11 cellular contexts compared by ENCODE assay signal in genomic region chr20:33076662-33077398, GRCh38. TPM values are rescaled to one million over a fixed set of nuclear protein-coding genes. Genes with fewer than 3 reads are reported as not detected.
DNase-seq lines count a peak whose midpoint lies in the region; ATAC-seq, FAIRE-seq and TF ChIP-seq lines count a peak whose summit lies in the region.
"Had no signal": no experiment of that assay in that cellular context is flagged by ENCODE, and none has a peak within 500 bp of the region (broad histone marks: within the 10 kb centered on the region; RNA-seq: fewer than 3 reads in every experiment).

No MANE protein-coding gene starts in this region.

- TF ChIP-seq CTCF in GM06990 (IDR thresholded peaks at IDR 0.05; ENCODE audit: insufficient read depth, low read length, poor library complexity, severe bottlenecking) (peak; percentile 37), GM12878 (IDR thresholded peaks at IDR 0.05 in 2 of 3, conservative IDR thresholded peaks at IDR 0.05 in 1 of 3; ENCODE audit: control insufficient read depth in 2 of 3, extremely low read depth in 1 of 3, insufficient read depth in 1 of 3, low read depth in 3 of 3, low read length in 3 of 3) (peak; percentile 44 to 55 (median 52); a peak in 5 of 6 replicates), neural crest cell (conservative IDR thresholded peaks at IDR 0.05) (peak; percentile 43), osteocyte (IDR thresholded peaks at IDR 0.05) (no peak)

- H3K4me2 ChIP-seq in GM12878 (ENCODE audit: control insufficient read depth, insufficient read depth): no peak overlapping the region

- H3K4me1 Mint-ChIP-seq in neural crest cell: peaks cover 5% of the 10 kb centered on the region
- H3K4me1 Mint-ChIP-seq in osteocyte (ENCODE audit: unreplicated experiment): no peaks in the 10 kb centered on the region

- no peak overlapping the region for H3K27ac Mint-ChIP-seq in neural crest cell (ENCODE audit: unreplicated experiment)
- no peak overlapping the region for H3K27ac Mint-ChIP-seq in osteocyte (ENCODE audit: unreplicated experiment)
- H3K27ac Mint-ChIP-seq: activated naive CD4-positive, alpha-beta T cell treated with anti-CD3 and anti-CD28 coated beads, Interleukin-2, amount 50 U/mL, for 72 hours had no signal

- H3K27me3 ChIP-seq in GM06990 (replicated peaks; ENCODE audit: control insufficient read depth, insufficient read depth, low read length) (no peaks in the 10 kb centered on the region), GM12878 (replicated peaks in 1 of 2; ENCODE audit: control insufficient read depth in 2 of 2, insufficient read depth in 2 of 2, low read length in 1 of 2) (peaks cover 0 to 1% of the 10 kb centered on the region in 2 experiments; a peak in 1 of 4 replicates)
- H3K27me3 ChIP-seq: ovary had no signal

- in situ Hi-C loops in GM12878 (cut with MboI): no loop called here

- no TSS peak for BruUV-seq in GM12878 (replicated peaks; lab: Mats Ljungman, UMichigan)

- H3K27me3 Mint-ChIP-seq in neural crest cell (ENCODE audit: low read depth) (peaks cover 12% of the 10 kb centered on the region), osteocyte (ENCODE audit: unreplicated experiment) (peaks cover 6% of the 10 kb centered on the region)

- H3K9me3 Mint-ChIP-seq in neural crest cell: peaks cover 6% of the 10 kb centered on the region
- H3K9me3 Mint-ChIP-seq in osteocyte (ENCODE audit: unreplicated experiment): no peaks in the 10 kb centered on the region
- H3K9me3 Mint-ChIP-seq: activated naive CD4-positive, alpha-beta T cell treated with anti-CD3 and anti-CD28 coated beads, Interleukin-2, amount 50 U/mL, for 72 hours had no signal

- H3K4me3 ChIP-seq in GM06990 (replicated peaks; ENCODE audit: low read depth, low read length) (no peak overlapping the region), GM12878 (no peak overlapping the region)
- H3K4me3 ChIP-seq in Jurkat, Clone E6-1 (ENCODE audit: low read length): no peak overlapping the region
- H3K4me3 ChIP-seq: ovary had no signal

- POLR2A ChIA-PET in GM12878 (lab: Charles Lee): no interaction called here

- H3K27ac ChIP-seq in GM12878 (ENCODE audit: control insufficient read depth, insufficient read depth): no peak overlapping the region
- H3K27ac ChIP-seq: ovary had no signal

- no peaks in the 10 kb centered on the region for H3K4me1 ChIP-seq in GM12878 (ENCODE audit: control insufficient read depth, insufficient read depth, low read length)

- SMC1A ChIA-PET in GM12878 (lab: Charles Lee; ENCODE audit: uncharacterized antibody, unreplicated experiment): no interaction called here

- no peak overlapping the region for H2AFZ ChIP-seq in GM12878 (ENCODE audit: control insufficient read depth, low read depth, low read length)

- H3K36me3 ChIP-seq in GM06990 (ENCODE audit: control insufficient read depth, insufficient read depth, low read length): no peaks in the 10 kb centered on the region
- no peaks in the 10 kb centered on the region for H3K36me3 ChIP-seq in GM12878 (ENCODE audit: control insufficient read depth in 2 of 2, insufficient read depth in 2 of 2, low read length in 1 of 2)
- H3K36me3 ChIP-seq: ovary had no signal

- no peak overlapping the region for H3K4me3 Mint-ChIP-seq in neural crest cell
- no peak overlapping the region for H3K4me3 Mint-ChIP-seq in osteocyte (ENCODE audit: unreplicated experiment)

- H3K9ac ChIP-seq in GM12878 (ENCODE audit: control insufficient read depth, insufficient read depth, low read length): no peak overlapping the region

- no peak for TF ChIP-seq EP300 in GM12878 (IDR thresholded peaks at IDR 0.05; ENCODE audit: borderline replicate concordance in 1 of 2, control insufficient read depth in 1 of 2, low read depth in 2 of 2, low read length in 2 of 2)

- peak; percentile 38 for TF ChIP-seq RAD21 in GM12878 (IDR thresholded peaks at IDR 0.05; ENCODE audit: insufficient read depth, low read depth, low read length)

- DNase-seq in GM06990 (ENCODE audit: extremely low read depth, insufficient read length) (no peak), GM12878 (ENCODE audit: low read depth, low spot score) (no peak), neural crest cell (ENCODE audit: low read depth, low spot score) (no peak), osteocyte (ENCODE audit: extremely low spot score, unreplicated experiment) (no peak), DMS153 treated with DMSO at 0.1 percent for 48 hours (lab: John Stamatoyannopoulos, UW; ENCODE audit: unreplicated experiment) (no peak), NCI-H446 treated with DMSO at 0.1 percent for 48 hours (lab: John Stamatoyannopoulos, UW) (no peak)
- peak; percentile 10 for DNase-seq in Jurkat, Clone E6-1 (ENCODE audit: low read depth, low spot score)
- DNase-seq: ovary; stimulated activated CD8-positive, alpha-beta memory T cell treated with anti-CD3 and anti-CD28 coated beads, Interleukin-4, amount 100 ng/mL, for 48 hours had no signal

- no peaks in the 10 kb centered on the region for H3K79me2 ChIP-seq in GM12878 (ENCODE audit: control insufficient read depth, insufficient read depth, low read length)

- H3K36me3 Mint-ChIP-seq in neural crest cell (ENCODE audit: low read depth): no peaks in the 10 kb centered on the region
- no peaks in the 10 kb centered on the region for H3K36me3 Mint-ChIP-seq in osteocyte (ENCODE audit: unreplicated experiment)
- H3K36me3 Mint-ChIP-seq: activated naive CD4-positive, alpha-beta T cell treated with anti-CD3 and anti-CD28 coated beads, Interleukin-2, amount 50 U/mL, for 72 hours had no signal

- peak; percentile 74 for ATAC-seq in GM12878

- no peak for TF ChIP-seq POLR2A in GM12878 (IDR thresholded peaks at IDR 0.05; ENCODE audit: low read depth, low read length)

- WGBS in GM12878 (ENCODE audit: insufficient coverage, insufficient replicate concordance, low lambda C conversion rate, missing lambda C conversion rate): 24% methylated on average over 6 of the region's 6 CpGs

- no peaks in the 10 kb centered on the region for H4K20me1 ChIP-seq in GM12878 (ENCODE audit: control insufficient read depth, insufficient read depth)

- CTCF ChIA-PET in GM12878 (lab: Yijun Ruan, JAX): interaction anchor here (0.9 to 1.8 kb wide), 4 partner anchors 8 to 177 kb away, joined by 3 to 5 read pairs (median 4); no protein-coding TSS in a partner anchor

- no peaks in the 10 kb centered on the region for H3K9me3 ChIP-seq in GM12878 (replicated peaks; ENCODE audit: control insufficient read depth, insufficient read depth, low read length)
- H3K9me3 ChIP-seq: ovary had no signal

- RAD21 ChIA-PET in GM12878 (lab: Charles Lee; ENCODE audit: unreplicated experiment): interaction anchor here (1.2 kb wide), 1 partner anchor 176 kb away, joined by 4 read pairs; no protein-coding TSS in a partner anchor

- peak; percentile 7 for FAIRE-seq in GM12878 (lab: Jason Lieb, UNC)
- FAIRE-seq: GM19239 had no signal

- intact Hi-C loops in GM12878 (cut with micrococcal nuclease; ENCODE audit: unreplicated experiment): loop anchor here (5.0 kb wide), 1 partner anchor 175 kb away; no protein-coding TSS in a partner anchor

RNA-seq across cellular contexts. Expression of gene BPIFB4, which starts 2.6 kb away (rescaled TPM):
- polyA plus RNA-seq in Jurkat, Clone E6-1 (2012; ENCODE audit: insufficient read depth, insufficient read length): not detected
- total RNA-seq in GM12878 (2013; cell fraction: nucleolus; rRNA removed): not detected in 2 replicates
- total RNA-seq in GM12878 (2014; rRNA removed) (not detected in 2 replicates), GM12878 (2014; rRNA removed; fragmentation: Illumina TruSeq; extraction: Trizol) (not detected in 2 replicates), GM12878 (2021) (not detected in 2 replicates), neural crest cell (not detected in 2 replicates), osteocyte (not detected in 2 replicates)
- polyA plus RNA-seq in GM12878 (2011; ENCODE audit: low read depth): not detected
- polyA plus RNA-seq in GM12878 (2011; rRNA removed) (not detected in 2 replicates), GM12878 (2014; fragmentation: Illumina TruSeq; extraction: Trizol) (not detected in 2 replicates), GM12878 (2014; fragmentation: Nextera tagmentation; extraction: Ambion mirVana) (not detected), GM12878 (2014; rRNA removed) (not detected in 2 replicates), GM12878 (2016; fragmentation: Nextera tagmentation; extraction: Ambion mirVana) (under 1 TPM in 1 of 2 experiments, not detected in 1; 0.12 TPM)
- 0.06 TPM in 1 of 2 replicates, not detected in the other for polyA plus RNA-seq in GM12878 (2011; cell fraction: cytosol; rRNA removed)
- 0.09 and 0.16 TPM in 2 replicates for polyA plus RNA-seq in GM12878 (2011; cell fraction: nucleus; rRNA removed)
- polyA plus RNA-seq in GM12878 (2012): not detected in 2 replicates
- not detected in 2 replicates for polyA minus RNA-seq in GM12878 (2011; rRNA and poly(A)+ RNA removed)
- not detected in 2 replicates for polyA minus RNA-seq in GM12878 (2011; cell fraction: cytosol; rRNA and poly(A)+ RNA removed)
- polyA minus RNA-seq in GM12878 (2011; cell fraction: nucleus; rRNA and poly(A)+ RNA removed): not detected in 2 replicates
- total RNA-seq: activated naive CD4-positive, alpha-beta T cell treated with anti-CD3 and anti-CD28 coated beads, Interleukin-2, amount 50 U/mL, for 72 hours; ovary had no signal
- polyA plus RNA-seq: ovary had no signal

RNA-seq across cellular contexts. Expression of gene BPIFB3, which starts 23.1 kb away (rescaled TPM):
- not detected for polyA plus RNA-seq in Jurkat, Clone E6-1 (2012; ENCODE audit: insufficient read depth, insufficient read length)
- not detected in 2 replicates for total RNA-seq in GM12878 (2013; cell fraction: nucleolus; rRNA removed)
- total RNA-seq in GM12878 (2014; rRNA removed) (not detected in 2 replicates), GM12878 (2014; rRNA removed; fragmentation: Illumina TruSeq; extraction: Trizol) (not detected in 2 replicates), GM12878 (2021) (not detected in 2 replicates), neural crest cell (not detected in 2 replicates), osteocyte (not detected in 2 replicates)
- polyA plus RNA-seq in GM12878 (2011; ENCODE audit: low read depth): not detected
- polyA plus RNA-seq in GM12878 (2011; rRNA removed) (not detected in 2 replicates), GM12878 (2014; fragmentation: Illumina TruSeq; extraction: Trizol) (not detected in 2 replicates), GM12878 (2014; fragmentation: Nextera tagmentation; extraction: Ambion mirVana) (not detected), GM12878 (2014; rRNA removed) (not detected in 2 replicates), GM12878 (2016; fragmentation: Nextera tagmentation; extraction: Ambion mirVana) (not detected)
- not detected in 2 replicates for polyA plus RNA-seq in GM12878 (2011; cell fraction: cytosol; rRNA removed)
- not detected in 2 replicates for polyA plus RNA-seq in GM12878 (2011; cell fraction: nucleus; rRNA removed)
- polyA plus RNA-seq in GM12878 (2012): not detected in 2 replicates
- polyA minus RNA-seq in GM12878 (2011; rRNA and poly(A)+ RNA removed): not detected in 2 replicates
- polyA minus RNA-seq in GM12878 (2011; cell fraction: cytosol; rRNA and poly(A)+ RNA removed): not detected in 2 replicates
- not detected in 2 replicates for polyA minus RNA-seq in GM12878 (2011; cell fraction: nucleus; rRNA and poly(A)+ RNA removed)
- total RNA-seq: activated naive CD4-positive, alpha-beta T cell treated with anti-CD3 and anti-CD28 coated beads, Interleukin-2, amount 50 U/mL, for 72 hours had no signal
- polyA plus RNA-seq: ovary had no signal

RNA-seq across cellular contexts. Expression of gene BPIFB6, which starts 45.4 kb away (rescaled TPM):
- not detected for polyA plus RNA-seq in Jurkat, Clone E6-1 (2012; ENCODE audit: insufficient read depth, insufficient read length)
- total RNA-seq in GM12878 (2013; cell fraction: nucleolus; rRNA removed): not detected in 2 replicates
- total RNA-seq in GM12878 (2014; rRNA removed) (not detected in 2 replicates), GM12878 (2014; rRNA removed; fragmentation: Illumina TruSeq; extraction: Trizol) (not detected in 2 replicates), GM12878 (2021) (not detected in 2 replicates), neural crest cell (not detected in 2 replicates), osteocyte (not detected in 2 replicates)
- not detected for polyA plus RNA-seq in GM12878 (2011; ENCODE audit: low read depth)
- polyA plus RNA-seq in GM12878 (2011; rRNA removed) (not detected in 2 replicates), GM12878 (2014; fragmentation: Illumina TruSeq; extraction: Trizol) (not detected in 2 replicates), GM12878 (2014; fragmentation: Nextera tagmentation; extraction: Ambion mirVana) (not detected), GM12878 (2014; rRNA removed) (not detected in 2 replicates), GM12878 (2016; fragmentation: Nextera tagmentation; extraction: Ambion mirVana) (not detected)
- polyA plus RNA-seq in GM12878 (2011; cell fraction: cytosol; rRNA removed): not detected in 2 replicates
- not detected in 2 replicates for polyA plus RNA-seq in GM12878 (2011; cell fraction: nucleus; rRNA removed)
- polyA plus RNA-seq in GM12878 (2012): not detected in 2 replicates
- not detected in 2 replicates for polyA minus RNA-seq in GM12878 (2011; rRNA and poly(A)+ RNA removed)
- polyA minus RNA-seq in GM12878 (2011; cell fraction: cytosol; rRNA and poly(A)+ RNA removed): not detected in 2 replicates
- polyA minus RNA-seq in GM12878 (2011; cell fraction: nucleus; rRNA and poly(A)+ RNA removed): not detected in 2 replicates
- total RNA-seq: activated naive CD4-positive, alpha-beta T cell treated with anti-CD3 and anti-CD28 coated beads, Interleukin-2, amount 50 U/mL, for 72 hours; ovary had no signal
- polyA plus RNA-seq: ovary had no signal
